Comparison of ENCODE assay signal across 8 cellular contexts in genomic region chr19:39341720-39342604, GRCh38. TPM values are rescaled to one million over a fixed set of nuclear protein-coding genes. Genes with fewer than 3 reads are reported as not detected.
DNase-seq lines count a peak whose midpoint lies in the region; ATAC-seq and TF ChIP-seq lines count a peak whose summit lies in the region.

A gene with protein sequence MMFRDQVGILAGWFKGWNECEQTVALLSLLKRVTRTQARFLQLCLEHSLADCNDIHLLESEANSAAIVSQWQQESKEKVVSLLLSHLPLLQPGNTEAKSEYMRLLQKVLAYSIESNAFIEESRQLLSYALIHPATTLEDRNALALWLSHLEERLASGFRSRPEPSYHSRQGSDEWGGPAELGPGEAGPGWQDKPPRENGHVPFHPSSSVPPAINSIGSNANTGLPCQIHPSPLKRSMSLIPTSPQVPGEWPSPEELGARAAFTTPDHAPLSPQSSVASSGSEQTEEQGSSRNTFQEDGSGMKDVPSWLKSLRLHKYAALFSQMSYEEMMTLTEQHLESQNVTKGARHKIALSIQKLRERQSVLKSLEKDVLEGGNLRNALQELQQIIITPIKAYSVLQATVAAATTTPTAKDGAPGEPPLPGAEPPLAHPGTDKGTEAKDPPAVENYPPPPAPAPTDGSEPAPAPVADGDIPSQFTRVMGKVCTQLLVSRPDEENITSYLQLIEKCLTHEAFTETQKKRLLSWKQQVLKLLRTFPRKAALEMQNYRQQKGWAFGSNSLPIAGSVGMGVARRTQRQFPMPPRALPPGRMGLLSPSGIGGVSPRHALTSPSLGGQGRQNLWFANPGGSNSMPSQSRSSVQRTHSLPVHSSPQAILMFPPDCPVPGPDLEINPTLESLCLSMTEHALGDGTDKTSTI (plus strand): TSS chr19:39342421. CDS start chr19:39356894, 14,473 bp downstream.

- WGBS in endodermal cell (ENCODE audit: insufficient coverage in 1 of 2, insufficient read length in 1 of 2), 2 experiments = 0% methylated on average over 4 to 99 of the region's 105 CpGs
- 0% methylated on average over 32 to 39 of the region's 105 CpGs for WGBS in mesodermal cell (ENCODE audit: insufficient coverage in 2 of 2), 2 experiments

- H3K9me3 ChIP-seq in HUES48 (ENCODE audit: control insufficient read depth, insufficient read depth, low read length) = no peaks in the 10 kb centered on the region
- no peaks in the 10 kb centered on the region for H3K9me3 ChIP-seq in NT2/D1 (ENCODE audit: insufficient read depth, low read length)
- H3K9me3 ChIP-seq in endodermal cell (ENCODE audit: control insufficient read depth, low read length) = no peaks in the 10 kb centered on the region
- H3K9me3 ChIP-seq in mesodermal cell (ENCODE audit: control insufficient read depth, low read length) = no peaks in the 10 kb centered on the region

- DNase-seq in D341Med (ENCODE audit: low spot score) (peak; percentile 99), NT2/D1 (ENCODE audit: low read depth, low spot score) (peak; percentile 94), endodermal cell (peak; percentile 100)
- peak; percentile 99 for DNase-seq in activated CD8-positive, alpha-beta memory T cell treated with anti-CD3 and anti-CD28 coated beads, Interleukin-2, amount 50 U/mL, for 1 hour (ENCODE audit: extremely low read depth)
- peak; percentile 98 to 100 for DNase-seq in stimulated activated CD8-positive, alpha-beta memory T cell treated with anti-CD3 and anti-CD28 coated beads, Interleukin-15, amount 100 ng/mL, for 4 hours (ENCODE audit: low read depth in 2 of 2)

- peak within 1 kb of the TSS; percentile 42 for H3K9ac ChIP-seq in HUES48 (ENCODE audit: low read depth, low read length)
- H3K9ac ChIP-seq in NT2/D1 (ENCODE audit: insufficient read length, low read depth) = peak within 1 kb of the TSS; percentile 86
- peak within 1 kb of the TSS; percentile 90 for H3K9ac ChIP-seq in endodermal cell (ENCODE audit: extremely low read depth, low read length, poor library complexity, severe bottlenecking)

- no peaks in the 10 kb centered on the region for H3K27me3 ChIP-seq in HUES48 (ENCODE audit: control insufficient read depth, insufficient read depth, low read length)
- no peaks in the 10 kb centered on the region for H3K27me3 ChIP-seq in NT2/D1 (ENCODE audit: insufficient read depth, insufficient read length)
- no peaks in the 10 kb centered on the region for H3K27me3 ChIP-seq in endodermal cell (ENCODE audit: control insufficient read depth, insufficient read depth, low read length, poor library complexity, severe bottlenecking)

- H3K4me3 ChIP-seq in HUES48 (ENCODE audit: low read depth, low read length) = peak within 1 kb of the TSS; percentile 100
- peak within 1 kb of the TSS; percentile 86 for H3K4me3 ChIP-seq in NT2/D1 (ENCODE audit: insufficient read length, low read depth)
- peak within 1 kb of the TSS; percentile 100 for H3K4me3 ChIP-seq in endodermal cell (ENCODE audit: low read length)
- H3K4me3 ChIP-seq in mesodermal cell (ENCODE audit: extremely low read depth, insufficient read depth, low read length, poor library complexity, severe bottlenecking) = peak within 1 kb of the TSS; percentile 91

- 0 out of 2 replicates have a peak, but pooled peaks cover 3% of the 10 kb centered on the region for H3K4me1 ChIP-seq in HUES48 (ENCODE audit: control insufficient read depth, insufficient read depth, low read length)
- H3K4me1 ChIP-seq in NT2/D1 (ENCODE audit: insufficient read depth, insufficient read length) = peaks cover 5% of the 10 kb centered on the region
- H3K4me1 ChIP-seq in endodermal cell (ENCODE audit: control insufficient read depth, insufficient read depth, low read length) = peaks cover 8% of the 10 kb centered on the region
- peaks cover 14% of the 10 kb centered on the region for H3K4me1 ChIP-seq in mesodermal cell (ENCODE audit: control insufficient read depth, insufficient read depth, low read length, poor library complexity, severe bottlenecking)

- peak; percentile 80 for TF ChIP-seq CTCF in endodermal cell (conservative IDR thresholded peaks at IDR 0.05)

- H3K36me3 Mint-ChIP-seq in endodermal cell (ENCODE audit: low read depth) = peaks cover 4% of the 10 kb centered on the region

- H3K27me3 Mint-ChIP-seq in endodermal cell (ENCODE audit: insufficient read depth) = peaks cover 12% of the 10 kb centered on the region

- H3K27ac ChIP-seq in HUES48 (ENCODE audit: low read depth, low read length) (peak within 1 kb of the TSS; percentile 66), endodermal cell (ENCODE audit: low read depth, low read length) (peak within 1 kb of the TSS; percentile 75), mesodermal cell (ENCODE audit: low read depth, low read length, severe bottlenecking) (peak within 1 kb of the TSS; percentile 67)

- peak; percentile 86 for ATAC-seq in GM21390 (IDR thresholded peaks at IDR 0.05; ENCODE audit: unreplicated experiment)

- peak within 1 kb of the TSS; percentile 91 for H3K4me3 Mint-ChIP-seq in endodermal cell

- peaks cover 44% of the 10 kb centered on the region for H3K4me1 Mint-ChIP-seq in endodermal cell

- peaks cover 12% of the 10 kb centered on the region for H3K36me3 ChIP-seq in HUES48 (ENCODE audit: control insufficient read depth, insufficient read depth, low read length)
- peaks cover 10% of the 10 kb centered on the region for H3K36me3 ChIP-seq in NT2/D1 (ENCODE audit: insufficient read depth, insufficient read length, low read length)
- peaks cover 17% of the 10 kb centered on the region for H3K36me3 ChIP-seq in endodermal cell (ENCODE audit: control insufficient read depth, insufficient read depth, low read length)
- peaks cover 31% of the 10 kb centered on the region for H3K36me3 ChIP-seq in mesodermal cell (ENCODE audit: control insufficient read depth, insufficient read depth, low read length)

- H3K9me3 Mint-ChIP-seq in endodermal cell = no peaks in the 10 kb centered on the region

- H3K27ac Mint-ChIP-seq in endodermal cell = peak within 1 kb of the TSS; percentile 95

RNA-seq across cellular contexts. Expression of the gene that starts here (rescaled TPM):
- 100 to 1,000 TPM; 155 to 159 TPM for total RNA-seq in endodermal cell
- 136 TPM for polyA plus RNA-seq in endodermal cell (2013, experiment 1 of 2)
- polyA plus RNA-seq in endodermal cell (2013, experiment 2 of 2) = 120 TPM
- polyA plus RNA-seq in mesodermal cell (2013, experiment 1 of 2) = 128 TPM
- 95.1 TPM for polyA plus RNA-seq in mesodermal cell (2013, experiment 2 of 2)

Comparison
In these comparisons a context has a peak if more than half of its experiments do, and no peak if none do; other contexts are left out.
1. Peak in every context shown above with its lines: DNase-seq, ATAC-seq, H3K4me3 ChIP-seq and H3K27ac ChIP-seq.